ENCODE assay signal across 17 cellular contexts in the genomic region with DNA sequence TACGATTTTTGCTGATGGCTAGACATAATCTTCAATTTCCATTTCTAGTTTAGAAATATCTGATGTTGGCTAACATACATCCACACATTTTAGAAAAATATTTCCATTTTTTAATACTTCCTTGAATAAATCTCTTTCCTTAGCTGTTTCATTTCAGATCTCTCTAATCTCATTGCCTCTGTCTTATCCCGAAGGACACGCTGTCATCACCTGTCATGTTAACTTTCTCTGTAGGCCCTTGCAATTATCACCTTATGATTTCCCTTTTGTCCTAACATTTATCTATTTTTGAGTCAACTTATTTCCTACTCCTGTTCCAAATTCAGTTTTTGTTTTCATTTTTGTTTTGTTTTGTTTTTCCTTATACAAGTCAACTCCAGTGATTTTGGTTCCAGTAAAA.
DNase-seq lines count a peak whose midpoint lies in the region; ATAC-seq and TF ChIP-seq lines count a peak whose summit lies in the region.
"Had no signal": no experiment of that assay in that cellular context is flagged by ENCODE, and none has a peak within 500 bp of the region (broad histone marks: within the 10 kb centered on the region; RNA-seq: fewer than 3 reads in every experiment).

No MANE protein-coding gene starts in this region.

- no peaks in the 10 kb centered on the region for H3F3A ChIP-seq in OCI-LY1 (ENCODE audit: insufficient read depth, low read length)

- H3K27ac ChIP-seq in left ventricle myocardium inferior (replicated peaks) (peak overlapping the region; percentile 52), OCI-LY1 (ENCODE audit: low read depth, low read length, poor library complexity, severe bottlenecking) (no peak overlapping the region)
- H3K27ac ChIP-seq: 22Rv1; A549; BLaER1 treated with 17β-estradiol and CSF1 and Interleukin-3, amounts not matched to agents 10 nM and 100 nM; C4-2B had no signal

- no peak overlapping the region for H3K4me3 ChIP-seq in left ventricle myocardium inferior
- H3K4me3 ChIP-seq in OCI-LY1 (ENCODE audit: low read depth, low read length, poor library complexity, severe bottlenecking), result no peak overlapping the region
- H3K4me3 ChIP-seq: A549; BLaER1 treated with 17β-estradiol and CSF1 and Interleukin-3, amounts not matched to agents 10 nM and 100 nM had no signal

- peak overlapping the region; percentile 16; the same call in 1 of the 2 replicates for H2AFZ ChIP-seq in OCI-LY1 (ENCODE audit: low read length)

- H3K4me1 ChIP-seq in left ventricle myocardium inferior (no peaks in the 10 kb centered on the region), OCI-LY1 (ENCODE audit: insufficient read depth, low read length, severe bottlenecking) (peaks cover 27% of the 10 kb centered on the region)
- H3K4me1 ChIP-seq: A549; BLaER1 treated with 17β-estradiol and CSF1 and Interleukin-3, amounts not matched to agents 10 nM and 100 nM; Caco-2 had no signal

- TF ChIP-seq CTCF in left ventricle myocardium inferior (IDR thresholded peaks at IDR 0.05; ENCODE audit: borderline replicate concordance) (no peak), OCI-LY1 (IDR thresholded peaks at IDR 0.05; ENCODE audit: low read length) (no peak)

- no peak overlapping the region for H3K4me2 ChIP-seq in OCI-LY1 (ENCODE audit: low read length)
- H3K4me2 ChIP-seq: A549; BLaER1 treated with 17β-estradiol and CSF1 and Interleukin-3, amounts not matched to agents 10 nM and 100 nM had no signal

- H3K36me3 ChIP-seq in left ventricle myocardium inferior (no peaks in the 10 kb centered on the region), OCI-LY1 (ENCODE audit: insufficient read depth, low read length) (peaks cover 4% of the 10 kb centered on the region; the same call in 1 of the 2 replicates)
- H3K36me3 ChIP-seq: BLaER1 treated with 17β-estradiol and CSF1 and Interleukin-3, amounts not matched to agents 10 nM and 100 nM had no signal

- H3K27me3 ChIP-seq in left ventricle myocardium inferior (ENCODE audit: low read depth) (no peaks in the 10 kb centered on the region), OCI-LY1 (ENCODE audit: insufficient read depth, low read length) (no peaks in the 10 kb centered on the region)
- H3K27me3 ChIP-seq: BLaER1 treated with 17β-estradiol and CSF1 and Interleukin-3, amounts not matched to agents 10 nM and 100 nM had no signal

- H3K9ac ChIP-seq in OCI-LY1 (ENCODE audit: low read length), result no peak overlapping the region
- H3K9ac ChIP-seq: BLaER1 treated with 17β-estradiol and CSF1 and Interleukin-3, amounts not matched to agents 10 nM and 100 nM had no signal

- no peaks in the 10 kb centered on the region for H3K79me2 ChIP-seq in OCI-LY1 (ENCODE audit: insufficient read depth, low read length)

- DNase-seq in Right ventricle myocardium inferior (ENCODE audit: missing footprints) (no peak), cardiac septum (ENCODE audit: low spot score) (no peak), left ventricle myocardium inferior (no peak), left cardiac atrium (no peak)
- DNase-seq: AML-193; Caco-2; Calu3; CD4-positive, alpha-beta T cell; CD8-positive, alpha-beta T cell; DMS79 treated with DMSO at 0.1 percent for 48 hours; GF-D8 had no signal

- H4K20me1 ChIP-seq in OCI-LY1 (ENCODE audit: insufficient read depth, low read length), result no peaks in the 10 kb centered on the region
- H4K20me1 ChIP-seq: BLaER1 treated with 17β-estradiol and CSF1 and Interleukin-3, amounts not matched to agents 10 nM and 100 nM had no signal

- intact Hi-C loops in Right ventricle myocardium inferior (cut with DNase I), result no loop called here
- intact Hi-C loops in cardiac septum (cut with DNase I), result no loop called here
- intact Hi-C loops in left ventricle myocardium inferior (cut with micrococcal nuclease), result no loop called here
- intact Hi-C loops in left cardiac atrium (cut with DNase I), result no loop called here

- peaks cover 51% of the 10 kb centered on the region for H3K9me3 ChIP-seq in left ventricle myocardium inferior (replicated peaks)
- peaks cover 27% of the 10 kb centered on the region for H3K9me3 ChIP-seq in OCI-LY1 (ENCODE audit: low read length)

- no peaks in the 10 kb centered on the region for H3K9me2 ChIP-seq in OCI-LY1 (ENCODE audit: low read depth, low read length)

- ATAC-seq in Right ventricle myocardium inferior (peak; percentile 52), left cardiac atrium (no peak), HG02981 (IDR thresholded peaks at IDR 0.05; ENCODE audit: unreplicated experiment) (no peak)
- ATAC-seq: A549; CD8-positive, alpha-beta T cell had no signal
